In the genomic region with DNA sequence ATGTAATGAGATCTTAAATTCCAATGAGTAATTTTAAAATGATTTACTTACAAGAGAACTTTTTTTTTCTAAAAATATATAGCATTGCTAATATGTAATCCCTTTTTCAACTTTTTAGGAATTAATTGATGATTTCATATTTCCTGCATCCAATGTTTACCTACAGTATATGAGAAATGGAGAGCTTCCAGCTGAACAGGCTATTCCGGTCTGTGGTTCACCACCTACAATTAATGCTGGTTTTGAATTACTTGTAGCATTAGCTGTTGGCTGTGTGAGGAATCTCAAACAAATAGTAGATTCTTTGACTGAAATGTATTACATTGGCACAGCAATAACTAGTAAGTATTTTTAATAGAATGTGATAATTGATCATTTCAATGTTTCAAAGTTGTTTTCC, we compare ENCODE assay signal across 24 cellular contexts.
"Had no signal": no experiment of that assay in that cellular context is flagged by ENCODE, and none has a peak within 500 bp of the region (broad histone marks: within the 10 kb centered on the region; RNA-seq: fewer than 3 reads in every experiment).

No MANE protein-coding gene starts in this region.

- H3K4me1 Mint-ChIP-seq: activated naive CD8-positive, alpha-beta T cell treated with anti-CD3 and anti-CD28 coated beads, Interleukin-2, amount 50 U/mL, for 24 hours; central memory CD8-positive, alpha-beta T cell; endodermal cell; nephron progenitor cell had no signal

- H3K4me3 Mint-ChIP-seq: activated CD4-positive, alpha-beta T cell treated with anti-CD3 and anti-CD28 coated beads, Interleukin-2, amount 10 ng/mL, durations not matched to agents 7 days and 5 days; activated CD8-positive, alpha-beta T cell treated with anti-CD3 and anti-CD28 coated beads, Interleukin-2, amount 10 ng/mL, durations not matched to agents 7 days and 5 days; activated naive CD4-positive, alpha-beta T cell treated with anti-CD3 and anti-CD28 coated beads for 36 hours; activated naive CD8-positive, alpha-beta T cell treated with anti-CD3 and anti-CD28 coated beads, Interleukin-2, amount 50 U/mL, for 24 hours; activated T-cell treated with anti-CD3 and anti-CD28 coated beads, Interleukin-2, amount 50 U/mL, for 24 hours; central memory CD8-positive, alpha-beta T cell; endodermal cell; nephron progenitor cell had no signal

- H3K9me3 ChIP-seq: colonic mucosa, gastrocnemius medialis, heart right ventricle, left lung, transverse colon had no signal

- H3K27me3 ChIP-seq: brain microvascular endothelial cell, colonic mucosa, gastrocnemius medialis, heart right ventricle, left lung, transverse colon had no signal

- H3K4me1 ChIP-seq: colonic mucosa, gastrocnemius medialis, heart right ventricle, left lung, transverse colon had no signal

- H3K36me3 ChIP-seq: colonic mucosa had no signal

- H3K27ac ChIP-seq: brain microvascular endothelial cell, colonic mucosa, gastrocnemius medialis, heart right ventricle, left lung, transverse colon had no signal

- ATAC-seq: activated CD4-positive, CD25-positive, alpha-beta regulatory T cell treated with anti-CD3 and anti-CD28 coated beads, Interleukin-2, amount 50 U/mL, for 24 hours; activated CD8-positive, alpha-beta T cell treated with anti-CD3 and anti-CD28 coated beads, Interleukin-2, amount 10 ng/mL, durations not matched to agents 7 days and 5 days; activated naive CD8-positive, alpha-beta T cell treated with anti-CD3 and anti-CD28 coated beads, Interleukin-2, amount 50 U/mL, for 24 hours; gastrocnemius medialis; heart right ventricle; left lung; stimulated activated naive CD8-positive, alpha-beta T cell treated with anti-CD3 and anti-CD28 coated beads, Interleukin-15, Interleukin-2, amounts not matched to agents 100 U/mL and 50 U/mL, for 24 hours had no signal

- H3K27ac Mint-ChIP-seq: activated CD4-positive, alpha-beta T cell treated with anti-CD3 and anti-CD28 coated beads, Interleukin-2, amount 10 ng/mL, durations not matched to agents 7 days and 5 days; activated CD8-positive, alpha-beta T cell treated with anti-CD3 and anti-CD28 coated beads, Interleukin-2, amount 10 ng/mL, durations not matched to agents 7 days and 5 days; activated naive CD4-positive, alpha-beta T cell treated with anti-CD3 and anti-CD28 coated beads for 36 hours; activated naive CD8-positive, alpha-beta T cell treated with anti-CD3 and anti-CD28 coated beads, Interleukin-2, amount 50 U/mL, for 24 hours; activated T-cell treated with anti-CD3 and anti-CD28 coated beads, Interleukin-2, amount 50 U/mL, for 24 hours; endodermal cell; nephron progenitor cell had no signal

- DNase-seq: activated CD4-positive, alpha-beta T cell treated with anti-CD3 and anti-CD28 coated beads, Interleukin-2, amount 10 ng/mL, durations not matched to agents 7 days and 5 days; activated CD8-positive, alpha-beta T cell treated with anti-CD3 and anti-CD28 coated beads, Interleukin-2, amount 10 ng/mL, durations not matched to agents 7 days and 5 days; activated naive CD4-positive, alpha-beta T cell treated with anti-CD3 and anti-CD28 coated beads for 36 hours; activated naive CD8-positive, alpha-beta T cell treated with anti-CD3 and anti-CD28 coated beads, Interleukin-2, amount 50 U/mL, for 24 hours; activated T-cell treated with anti-CD3 and anti-CD28 coated beads, Interleukin-2, amount 50 U/mL, for 24 hours; anterior cingulate cortex; brain microvascular endothelial cell; colonic mucosa; endodermal cell; erythroblast; gastrocnemius medialis; heart right ventricle; left lung; midbrain; nephron progenitor cell; nucleus accumbens; stimulated activated CD4-positive, alpha-beta T cell treated with anti-CD3 and anti-CD28 coated beads, Interleukin-12 subunit alpha, Interleukin-12 subunit beta, amount 100 ng/mL, for 4 hours; stimulated activated CD4-positive, alpha-beta T cell treated with anti-CD3 and anti-CD28 coated beads, Interleukin-1b, Interleukin-23, amount 100 ng/mL, for 48 hours; stimulated activated naive CD8-positive, alpha-beta T cell treated with anti-CD3 and anti-CD28 coated beads, Interleukin-15, Interleukin-2, amounts not matched to agents 100 U/mL and 50 U/mL, for 24 hours; substantia nigra; T-helper 9 cell; transverse colon had no signal

- H3K4me3 ChIP-seq: colonic mucosa, gastrocnemius medialis, heart right ventricle, left lung, transverse colon had no signal

- H3K27me3 Mint-ChIP-seq: activated CD4-positive, alpha-beta T cell treated with anti-CD3 and anti-CD28 coated beads, Interleukin-2, amount 10 ng/mL, durations not matched to agents 7 days and 5 days; activated naive CD8-positive, alpha-beta T cell treated with anti-CD3 and anti-CD28 coated beads, Interleukin-2, amount 50 U/mL, for 24 hours; activated T-cell treated with anti-CD3 and anti-CD28 coated beads, Interleukin-2, amount 50 U/mL, for 24 hours; central memory CD8-positive, alpha-beta T cell had no signal

- H3K9me3 Mint-ChIP-seq: activated naive CD4-positive, alpha-beta T cell treated with anti-CD3 and anti-CD28 coated beads for 36 hours; activated naive CD8-positive, alpha-beta T cell treated with anti-CD3 and anti-CD28 coated beads, Interleukin-2, amount 50 U/mL, for 24 hours; central memory CD8-positive, alpha-beta T cell; nephron progenitor cell had no signal
